In genomic region chr5:10735569-10736255, GRCh38 we compare ENCODE assay signal across 9 cellular contexts. TPM values are rescaled to one million over a fixed set of nuclear protein-coding genes. Genes with fewer than 3 reads are reported as not detected.
DNase-seq lines count a peak whose midpoint lies in the region; ATAC-seq and TF ChIP-seq lines count a peak whose summit lies in the region.
"Had no signal": no experiment of that assay in that cellular context is flagged by ENCODE, and none has a peak within 500 bp of the region (broad histone marks: within the 10 kb centered on the region; RNA-seq: fewer than 3 reads in every experiment).

No MANE protein-coding gene starts in this region.

- peaks cover 7% of the 10 kb centered on the region; the same call in 1 of the 2 replicates for H3K9me3 ChIP-seq in BLaER1
- H3K9me3 ChIP-seq in SU-DHL-6 (ENCODE audit: insufficient read depth, low read length) = no peaks in the 10 kb centered on the region

- H3K27ac Mint-ChIP-seq in activated CD4-positive, alpha-beta T cell treated with anti-CD3 and anti-CD28 coated beads for 36 hours = no peak overlapping the region

- H3K4me1 Mint-ChIP-seq in activated CD4-positive, alpha-beta T cell treated with anti-CD3 and anti-CD28 coated beads for 36 hours = peaks cover 7% of the 10 kb centered on the region

- no peaks in the 10 kb centered on the region for H3K27me3 ChIP-seq in BLaER1
- no peaks in the 10 kb centered on the region for H3K27me3 ChIP-seq in SU-DHL-6 (ENCODE audit: low read length)

- H3K9me3 Mint-ChIP-seq in activated CD4-positive, alpha-beta T cell treated with anti-CD3 and anti-CD28 coated beads for 36 hours (ENCODE audit: low read depth) = peaks cover 4% of the 10 kb centered on the region

- H3K27me3 Mint-ChIP-seq in activated CD4-positive, alpha-beta T cell treated with anti-CD3 and anti-CD28 coated beads for 36 hours = no peaks in the 10 kb centered on the region

- H3K27ac ChIP-seq in BLaER1 (no peak overlapping the region), SU-DHL-6 (ENCODE audit: low read depth, low read length) (peak overlapping the region; percentile 51)

- H3K9ac ChIP-seq in BLaER1 = no peak overlapping the region
- peak overlapping the region; percentile 17; the same call in 1 of the 2 replicates for H3K9ac ChIP-seq in SU-DHL-6 (ENCODE audit: low read length)

- no peak overlapping the region for H3K4me3 Mint-ChIP-seq in activated CD4-positive, alpha-beta T cell treated with anti-CD3 and anti-CD28 coated beads for 36 hours

- DNase-seq in activated CD4-positive, alpha-beta T cell treated with anti-CD3 and anti-CD28 coated beads for 36 hours = no peak
- DNase-seq in NCI-H82 treated with DMSO at 0.1 percent for 48 hours (lab: John Stamatoyannopoulos, UW; ENCODE audit: unreplicated experiment) = no peak
- no peak for DNase-seq in posterior vena cava (ENCODE audit: low spot score)
- DNase-seq in SW480 (ENCODE audit: low spot score) = no peak

- intact Hi-C loops in activated CD4-positive, alpha-beta T cell treated with anti-CD3 and anti-CD28 coated beads for 36 hours (cut with DNase I, micrococcal nuclease) = no loop called here
- intact Hi-C loops in posterior vena cava (cut with DNase I) = no loop called here

- H3K4me2 ChIP-seq in BLaER1 (peak overlapping the region; percentile 17; the same call in 1 of the 2 replicates), SU-DHL-6 (ENCODE audit: low read depth, low read length, poor library complexity, severe bottlenecking) (peak overlapping the region; percentile 11)

- peaks cover 14% of the 10 kb centered on the region for H3K79me2 ChIP-seq in SU-DHL-6 (ENCODE audit: insufficient read depth, low read length)

- ATAC-seq in GM19372 (IDR thresholded peaks at IDR 0.05; ENCODE audit: low read depth, unreplicated experiment) = peak; percentile 73
- ATAC-seq in HG03095 (IDR thresholded peaks at IDR 0.05; ENCODE audit: unreplicated experiment) = peak; percentile 66
- no peak for ATAC-seq in activated CD4-positive, alpha-beta T cell treated with anti-CD3 and anti-CD28 coated beads for 36 hours

- POLR2A ChIA-PET in activated CD4-positive, alpha-beta T cell treated with anti-CD3 and anti-CD28 coated beads for 36 hours (lab: Charles Lee) = interaction anchor here (0.6 kb wide), 1 partner anchor 155 kb away, joined by 5 read pairs; no protein-coding TSS in a partner anchor

- peaks cover 12% of the 10 kb centered on the region for H3K4me1 ChIP-seq in BLaER1

- H4K20me1 ChIP-seq in BLaER1 (peaks cover 47% of the 10 kb centered on the region), SU-DHL-6 (ENCODE audit: low read depth, low read length) (peaks cover 5% of the 10 kb centered on the region; the same call in 1 of the 2 replicates)

- H2AFZ ChIP-seq in SU-DHL-6 (ENCODE audit: low read depth, low read length, severe bottlenecking) = no peak overlapping the region

- H3K4me3 ChIP-seq in BLaER1 (no peak overlapping the region), SU-DHL-6 (ENCODE audit: insufficient read depth, low read length, poor library complexity, severe bottlenecking) (no peak overlapping the region)
- H3K4me3 ChIP-seq: lung had no signal

- H3K36me3 Mint-ChIP-seq in activated CD4-positive, alpha-beta T cell treated with anti-CD3 and anti-CD28 coated beads for 36 hours (ENCODE audit: low read depth) = peaks cover 27% of the 10 kb centered on the region

- TF ChIP-seq CTCF in SU-DHL-6 (IDR thresholded peaks at IDR 0.05; ENCODE audit: insufficient read depth, low read length, poor library complexity, severe bottlenecking) = no peak

- H3K36me3 ChIP-seq in BLaER1 (peaks cover 95% of the 10 kb centered on the region), SU-DHL-6 (ENCODE audit: low read length) (peaks cover 14% of the 10 kb centered on the region)

- CTCF ChIA-PET in activated CD4-positive, alpha-beta T cell treated with anti-CD3 and anti-CD28 coated beads for 36 hours (lab: Charles Lee) = interaction anchor here (1.2 kb wide), 1 partner anchor 11 kb away, joined by 3 read pairs; no protein-coding TSS in a partner anchor

- no peaks in the 10 kb centered on the region for H3F3A ChIP-seq in SU-DHL-6 (ENCODE audit: insufficient read depth)

- H3K9me2 ChIP-seq in SU-DHL-6 (replicated peaks; ENCODE audit: insufficient read depth, low read length) = no peaks in the 10 kb centered on the region

RNA-seq across cellular contexts. Expression of gene DAP, which starts 25.3 kb away (rescaled TPM):
- total RNA-seq in activated CD4-positive, alpha-beta T cell treated with anti-CD3 and anti-CD28 coated beads for 36 hours = 10 to 100 TPM; 41.4 to 44.0 TPM
- 100 to 1,000 TPM in 1 of 2 donors, 10 to 100 TPM in 1; 86.9 to 102 TPM for total RNA-seq in posterior vena cava
